In genomic region chr14:77041837-77042557, GRCh38 we compare ENCODE assay signal across 8 cellular contexts. TPM values are rescaled to one million over a fixed set of nuclear protein-coding genes. Genes with fewer than 3 reads are reported as not detected.
DNase-seq lines count a peak whose midpoint lies in the region; ATAC-seq and TF ChIP-seq lines count a peak whose summit lies in the region.

No MANE protein-coding gene starts in this region.

- peaks cover 70 to 93% (median 87%) of the 10 kb centered on the region in 3 donors for H3K4me1 Mint-ChIP-seq in CD8-positive, alpha-beta memory T cell

- no peaks in the 10 kb centered on the region for H3K27me3 ChIP-seq in CD8-positive, alpha-beta memory T cell (ENCODE audit: insufficient read depth, low read length, poor library complexity, severe bottlenecking)

- no peaks in the 10 kb centered on the region for H3K36me3 Mint-ChIP-seq in CD8-positive, alpha-beta memory T cell

- peaks cover 0 to 2% of the 10 kb centered on the region in 2 donors for H3K27me3 Mint-ChIP-seq in CD8-positive, alpha-beta memory T cell

- H3K4me1 ChIP-seq in CD8-positive, alpha-beta memory T cell (ENCODE audit: insufficient read depth, low read length): peaks cover 89% of the 10 kb centered on the region

- POLR2A ChIA-PET in CD8-positive, alpha-beta memory T cell (lab: Charles Lee): interaction anchor here (1.9 to 4.6 kb wide), 2 partner anchors 14 to 15 kb away, joined by 8 to 62 read pairs; partner anchors contain the start of gene IRF2BPL

- H3K4me3 ChIP-seq in CD8-positive, alpha-beta memory T cell (ENCODE audit: low read length): peak overlapping the region; percentile 82
- no peak overlapping the region for H3K4me3 ChIP-seq in NB4 (ENCODE audit: low read depth, low read length)
- H3K4me3 ChIP-seq in skin epidermis: no peak overlapping the region

- CTCF ChIA-PET in CD8-positive, alpha-beta memory T cell (lab: Charles Lee): interaction anchor here (0.8 to 4.2 kb wide), 13 partner anchors 10 to 169 kb away, joined by 3 to 22 read pairs (median 4); no protein-coding TSS in a partner anchor

- H3K9me3 ChIP-seq in CD8-positive, alpha-beta memory T cell (ENCODE audit: low read length): no peaks in the 10 kb centered on the region

- peak overlapping the region; percentile 89 for H3K27ac ChIP-seq in CD8-positive, alpha-beta memory T cell (ENCODE audit: low read depth, low read length)
- peak overlapping the region in 20 of 21 experiments; percentile 73 to 100 (median 86) for H3K27ac ChIP-seq in skin epidermis

- no peak for DNase-seq in CD8-positive, alpha-beta memory T cell
- DNase-seq in NB4 (ENCODE audit: low read depth) (peak; percentile 50), amniotic epithelial cell (ENCODE audit: low read depth) (peak; percentile 95), hippocampal formation (lab: John Stamatoyannopoulos, UW) (peak; percentile 33 to 50), GM13977 (ENCODE audit: low spot score) (no peak)

- in situ Hi-C loops in GM13977 (cut with MboI; ENCODE audit: low pct_unique_long_range_greater_than_20kb, low sequenced_read_pairs, unreplicated experiment): loop anchor here (10.0 kb wide), 1 partner anchor 87 kb away; no protein-coding TSS in a partner anchor

- TF ChIP-seq CTCF in NB4 (IDR thresholded peaks at IDR 0.05; ENCODE audit: low read depth, low read length) (no peak), GM13977 (IDR thresholded peaks at IDR 0.05; ENCODE audit: extremely low read depth, insufficient read depth, missing control alignments) (no peak)

- peak overlapping the region; percentile 90 to 100 (median 99) for H3K27ac Mint-ChIP-seq in CD8-positive, alpha-beta memory T cell

- no peaks in the 10 kb centered on the region for H3K9me3 Mint-ChIP-seq in CD8-positive, alpha-beta memory T cell

- no peak for ATAC-seq in GM21786 (IDR thresholded peaks at IDR 0.05; ENCODE audit: unreplicated experiment)
- no peak for ATAC-seq in GM18505 (IDR thresholded peaks at IDR 0.05; ENCODE audit: unreplicated experiment)

- TF ChIP-seq POLR2A in NB4 (IDR thresholded peaks at IDR 0.05; ENCODE audit: extremely low read depth, insufficient read length): no peak
- no peak for TF ChIP-seq POLR2A in GM18505 (IDR thresholded peaks at IDR 0.05; ENCODE audit: borderline replicate concordance, extremely low read depth, insufficient read depth, insufficient read length)

- no peaks in the 10 kb centered on the region for H3K36me3 ChIP-seq in CD8-positive, alpha-beta memory T cell (ENCODE audit: insufficient read depth, low read length)

- peak overlapping the region in 5 of 7 donors; percentile 5 to 88 (median 57) for H3K4me3 Mint-ChIP-seq in CD8-positive, alpha-beta memory T cell

RNA-seq across cellular contexts. Expression of gene IRF2BPL, which starts 13.5 kb away (rescaled TPM):
- 10 to 100 TPM; 25.6 to 27.2 TPM for total RNA-seq in CD8-positive, alpha-beta memory T cell
- 3.7 TPM for polyA plus RNA-seq in CD8-positive, alpha-beta memory T cell

RNA-seq across cellular contexts. Expression of gene CIPC, which starts 56.1 kb away (rescaled TPM):
- 10 to 100 TPM; 10.5 to 12.7 TPM for total RNA-seq in CD8-positive, alpha-beta memory T cell
- 6.2 TPM for polyA plus RNA-seq in CD8-positive, alpha-beta memory T cell

Comparison
In these comparisons a context has a peak if more than half of its experiments do, and no peak if none do; other contexts are left out.
1. DNase-seq: peak in NB4 (single experiment), amniotic epithelial cell (single experiment) and hippocampal formation (2 of 2); none in CD8-positive, alpha-beta memory T cell (0 of 5) and GM13977 (single experiment).